In the genomic region with DNA sequence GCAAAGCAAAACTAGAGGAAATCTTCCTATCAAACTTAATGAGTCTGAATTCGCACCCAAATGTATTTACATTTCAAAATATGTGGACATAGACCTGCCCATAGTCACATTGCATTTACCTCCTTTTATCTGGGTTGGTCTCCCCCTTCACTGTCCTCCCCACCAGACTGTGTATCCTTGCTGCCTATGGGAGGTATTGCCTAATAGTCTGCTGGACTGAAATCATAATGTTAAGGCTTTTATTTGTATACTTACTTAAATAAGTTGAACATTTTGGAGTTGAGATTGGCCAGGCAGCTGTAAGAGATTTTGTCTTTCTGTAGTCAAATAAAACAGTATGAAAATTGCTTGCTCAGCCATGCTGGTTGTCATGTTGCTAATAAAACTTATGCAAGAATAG, we compare ENCODE assay signal across 25 cellular contexts.
"Had no signal": no experiment of that assay in that cellular context is flagged by ENCODE, and none has a peak within 500 bp of the region (broad histone marks: within the 10 kb centered on the region; RNA-seq: fewer than 3 reads in every experiment).

No MANE protein-coding gene starts in this region.

- H3K9me3 ChIP-seq: pancreas, prostate gland, uterus had no signal

- H3K36me3 ChIP-seq: lower lobe of right lung, pancreas, prostate gland, sigmoid colon, spleen, suprapubic skin, thoracic aorta, tibial artery, upper lobe of right lung, uterus had no signal

- H3K4me1 ChIP-seq: lower lobe of right lung, pancreas, prostate gland, sigmoid colon, spleen, suprapubic skin, upper lobe of right lung, uterus had no signal

- ATAC-seq: naive thymus-derived CD8-positive, alpha-beta T cell; pancreas; right cardiac atrium; stimulated activated effector memory CD8-positive, alpha-beta T cell treated with anti-CD3 and anti-CD28 coated beads, Interleukin-12 subunit alpha, Interleukin-12 subunit beta, amount 100 ng/mL, for 72 hours; upper lobe of right lung had no signal

- DNase-seq: hypothalamus; immature natural killer cell; islet precursor cell; lower lobe of right lung; mammary epithelial cell; mesenchymal stem cell; naive thymus-derived CD8-positive, alpha-beta T cell; nucleus accumbens; pancreas; posterior cingulate gyrus; retina; right cardiac atrium; sigmoid colon; small intestine; spleen; stimulated activated CD4-positive, alpha-beta T cell treated with anti-CD3 and anti-CD28 coated beads, Interleukin-4, amount 100 ng/mL, for 24 hours; stimulated activated naive CD4-positive, alpha-beta T cell; tibial artery; trophoblast cell; upper lobe of right lung; uterus had no signal

- FAIRE-seq: pancreas, small intestine had no signal

- H3K27me3 ChIP-seq: pancreas, sigmoid colon, spleen, suprapubic skin, tibial artery, upper lobe of right lung, uterus had no signal

- H3K4me3 ChIP-seq: lower lobe of right lung, pancreas, prostate gland, sigmoid colon, spleen, suprapubic skin, thoracic aorta, tibial artery, upper lobe of right lung, uterus had no signal

- H3K27ac ChIP-seq: lower lobe of right lung, pancreas, prostate gland, sigmoid colon, spleen, suprapubic skin, thoracic aorta, tibial artery, upper lobe of right lung, uterus had no signal
